33 cellular contexts compared by ENCODE assay signal in the genomic region with DNA sequence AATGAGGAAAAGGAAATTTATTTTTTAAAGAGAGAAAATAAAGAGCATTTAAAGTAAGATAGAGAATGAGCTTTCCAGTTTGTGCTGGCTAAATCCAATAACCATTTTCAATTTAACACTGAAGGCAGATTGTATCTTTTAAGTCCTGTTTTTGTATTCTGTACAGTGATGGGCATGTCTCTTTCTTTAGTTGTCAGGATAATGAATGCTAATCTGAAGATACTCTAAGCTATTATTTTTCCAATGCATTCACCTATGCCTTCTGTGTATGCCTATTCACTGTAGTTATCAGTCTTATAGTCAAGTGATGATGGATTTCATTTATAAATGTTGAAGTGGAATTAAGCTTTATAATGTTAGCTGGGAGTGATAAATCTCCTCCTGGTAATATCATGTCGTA.
"Had no signal": no experiment of that assay in that cellular context is flagged by ENCODE, and none has a peak within 500 bp of the region (broad histone marks: within the 10 kb centered on the region; RNA-seq: fewer than 3 reads in every experiment).

No MANE protein-coding gene starts in this region.

- H3K9me3 ChIP-seq: adrenal gland, body of pancreas, breast epithelium had no signal

- H3K4me3 ChIP-seq: adrenal gland, body of pancreas, breast epithelium had no signal

- FAIRE-seq: astrocyte had no signal

- ATAC-seq: activated CD8-positive, alpha-beta T cell treated with anti-CD3 and anti-CD28 coated beads for 36 hours; activated naive CD4-positive, alpha-beta T cell treated with anti-CD3 and anti-CD28 coated beads, Interleukin-2, amount 50 U/mL, for 72 hours; activated T-cell treated with anti-CD3 and anti-CD28 coated beads, Interleukin-2, amount 50 U/mL, for 4 hours; activated T-cell treated with anti-CD3 and anti-CD28 coated beads, Interleukin-2, amount 50 U/mL, for 72 hours; activated T-helper 17 cell treated with anti-CD3 and anti-CD28 coated beads, Interleukin-2, amount 50 U/mL, for 72 hours; body of pancreas had no signal

- H3K27me3 ChIP-seq: adrenal gland, body of pancreas, brain microvascular endothelial cell, breast epithelium had no signal

- H3K27ac ChIP-seq: adrenal gland, body of pancreas, brain microvascular endothelial cell, breast epithelium, VCaP had no signal

- H3K36me3 ChIP-seq: adrenal gland, brain microvascular endothelial cell, breast epithelium had no signal

- H3K4me1 ChIP-seq: adrenal gland, breast epithelium had no signal

- DNase-seq: activated B cell treated with CpG ODN at 0.5 μM for 24 hours; activated CD4-positive, alpha-beta memory T cell treated with anti-CD3 and anti-CD28 coated beads for 36 hours; activated CD4-positive, alpha-beta T cell treated with anti-CD3 and anti-CD28 coated beads for 4 hours; activated CD4-positive, alpha-beta T cell treated with anti-CD3 and anti-CD28 coated beads, Interleukin-2, amount 10 ng/mL, durations not matched to agents 24 days and 14 days; activated CD4-positive, alpha-beta T cell treated with anti-CD3 and anti-CD28 coated beads, Interleukin-2, amount 50 U/mL, for 1 hour; activated CD4-positive, alpha-beta T cell treated with anti-CD3 and anti-CD28 coated beads, Interleukin-2, amount 50 U/mL, for 4 hours; activated CD4-positive, CD25-positive, alpha-beta regulatory T cell treated with anti-CD3 and anti-CD28 coated beads, Interleukin-2, amount 50 U/mL, for 72 hours; activated CD8-positive, alpha-beta memory T cell treated with anti-CD3 and anti-CD28 coated beads, Interleukin-2, amount 50 U/mL, for 4 hours; activated CD8-positive, alpha-beta T cell treated with anti-CD3 and anti-CD28 coated beads for 36 hours; activated effector memory CD4-positive, alpha-beta T cell treated with anti-CD3 and anti-CD28 coated beads, Interleukin-2, amount 50 U/mL, for 16 hours; activated gamma-delta T cell treated with Interleukin-2 at 50 U/mL for 16 hours; activated naive CD4-positive, alpha-beta T cell; activated naive CD4-positive, alpha-beta T cell treated with anti-CD3 and anti-CD28 coated beads for 36 hours; activated naive CD4-positive, alpha-beta T cell treated with anti-CD3 and anti-CD28 coated beads, Interleukin-2, amount 50 U/mL, for 16 hours; activated naive CD8-positive, alpha-beta T cell treated with anti-CD3 and anti-CD28 coated beads for 36 hours; activated T-cell treated with anti-CD3 and anti-CD28 coated beads for 4 hours; activated T-cell treated with anti-CD3 and anti-CD28 coated beads, Interleukin-2, amount 50 U/mL, for 1 hour; activated T-cell treated with anti-CD3 and anti-CD28 coated beads, Interleukin-2, amount 50 U/mL, for 4 hours; activated T-cell treated with anti-CD3 and anti-CD28 coated beads, Interleukin-2, amount 50 U/mL, for 72 hours; adrenal gland; amniotic stem cell; aorta; body of pancreas; brain microvascular endothelial cell; central memory CD4-positive, alpha-beta T cell; T-helper 1 cell; T-helper 2 cell; T-helper 9 cell had no signal
